Comparison of ENCODE assay signal across 20 cellular contexts in genomic region chr7:47232751-47233412, GRCh38.
DNase-seq lines count a peak whose midpoint lies in the region; ATAC-seq and TF ChIP-seq lines count a peak whose summit lies in the region.
"Had no signal": no experiment of that assay in that cellular context is flagged by ENCODE, and none has a peak within 500 bp of the region (broad histone marks: within the 10 kb centered on the region; RNA-seq: fewer than 3 reads in every experiment).

No MANE protein-coding gene starts in this region.

- H3K36me3 Mint-ChIP-seq in activated CD8-positive, alpha-beta memory T cell treated with anti-CD3 and anti-CD28 coated beads, Interleukin-2, amount 10 ng/mL, durations not matched to agents 7 days and 5 days = no peaks in the 10 kb centered on the region

- H3K4me1 Mint-ChIP-seq in activated CD8-positive, alpha-beta memory T cell treated with anti-CD3 and anti-CD28 coated beads, Interleukin-2, amount 10 ng/mL, durations not matched to agents 7 days and 5 days = no peaks in the 10 kb centered on the region
- H3K4me1 Mint-ChIP-seq: nephron had no signal

- CTCF ChIA-PET in mammary epithelial cell (lab: Charles Lee; ENCODE audit: low non-redundant PET) = no interaction called here
- CTCF ChIA-PET in activated CD8-positive, alpha-beta memory T cell treated with anti-CD3 and anti-CD28 coated beads, Interleukin-2, amount 10 ng/mL, durations not matched to agents 7 days and 5 days (lab: Charles Lee) = no interaction called here

- no TSS peak for BruUV-seq in mammary epithelial cell (replicated peaks; lab: Mats Ljungman, UMichigan)

- H3K4me2 ChIP-seq in mammary epithelial cell (ENCODE audit: insufficient read depth, low read depth, low read length) = no peak overlapping the region
- H3K4me2 ChIP-seq: KMS-11 had no signal

- H3K27ac Mint-ChIP-seq in activated CD8-positive, alpha-beta memory T cell treated with anti-CD3 and anti-CD28 coated beads, Interleukin-2, amount 10 ng/mL, durations not matched to agents 7 days and 5 days = no peak overlapping the region
- H3K27ac Mint-ChIP-seq: activated T-helper 1 cell treated with anti-CD3 and anti-CD28 coated beads, Interleukin-12 subunit alpha, Interleukin-12 subunit beta, Interleukin-2, Interleukin-4 antibody, amounts not matched to agents 30 ng/mL and 10 ng/mL and 1 ng/mL, durations not matched to agents 14 hours and 24 hours and 36 hours; nephron had no signal

- H3K27ac ChIP-seq in VCaP (no peak overlapping the region), mammary epithelial cell (ENCODE audit: insufficient read depth, low read depth, low read length) (no peak overlapping the region)
- H3K27ac ChIP-seq: epithelial cell of prostate, KMS-11, transverse colon had no signal

- no peak for ATAC-seq in activated CD8-positive, alpha-beta memory T cell treated with anti-CD3 and anti-CD28 coated beads, Interleukin-2, amount 10 ng/mL, durations not matched to agents 7 days and 5 days

- H3K27me3 ChIP-seq in mammary epithelial cell (ENCODE audit: insufficient read depth, low read length) = no peaks in the 10 kb centered on the region
- H3K27me3 ChIP-seq: transverse colon had no signal

- H4K20me1 ChIP-seq in mammary epithelial cell (ENCODE audit: insufficient read depth, low read length) = no peaks in the 10 kb centered on the region

- 55% methylated on average over 8 of the region's 8 CpGs for WGBS in mammary epithelial cell (ENCODE audit: low coverage, missing lambda C conversion rate)

- H3K79me2 ChIP-seq in mammary epithelial cell (ENCODE audit: insufficient read depth, low read length) = no peaks in the 10 kb centered on the region

- DNase-seq in AG20443 (ENCODE audit: low spot score) (peak; percentile 45), HK-2 (ENCODE audit: unreplicated experiment) (peak; percentile 6), kidney tubule cell (ENCODE audit: low spot score) (peak; percentile 11), mammary epithelial cell (no peak)
- DNase-seq in activated naive CD4-positive, alpha-beta T cell (lab: John Stamatoyannopoulos, UW) = no peak
- no peak for DNase-seq in activated CD8-positive, alpha-beta memory T cell treated with anti-CD3 and anti-CD28 coated beads, Interleukin-2, amount 10 ng/mL, durations not matched to agents 7 days and 5 days
- DNase-seq: activated CD4-positive, alpha-beta T cell treated with anti-CD3 and anti-CD28 coated beads, Interleukin-2, amount 50 U/mL, for 48 hours; hypothalamus; NCI-H1694; NCI-H526 treated with DMSO at 0.1 percent for 48 hours; retina; SHP77; stimulated activated CD4-positive, alpha-beta T cell treated with anti-CD3 and anti-CD28 coated beads, Interleukin-2, amount 100 ng/mL, for 24 hours; T1000; transverse colon had no signal

- intact Hi-C loops in mammary epithelial cell (cut with micrococcal nuclease) = no loop called here

- H3K9me3 ChIP-seq in mammary epithelial cell (replicated peaks; ENCODE audit: insufficient read depth, low read length) = no peaks in the 10 kb centered on the region
- H3K9me3 ChIP-seq: transverse colon had no signal

- H3K4me1 ChIP-seq in mammary epithelial cell (ENCODE audit: insufficient read depth, low read length) = no peaks in the 10 kb centered on the region

- no peaks in the 10 kb centered on the region for H3K27me3 Mint-ChIP-seq in activated CD8-positive, alpha-beta memory T cell treated with anti-CD3 and anti-CD28 coated beads, Interleukin-2, amount 10 ng/mL, durations not matched to agents 7 days and 5 days

- no peak overlapping the region for H2AFZ ChIP-seq in mammary epithelial cell (ENCODE audit: low read depth, low read length)

- H3K4me3 ChIP-seq in mammary epithelial cell (replicated peaks in 1 of 3; ENCODE audit: insufficient read depth in 1 of 3, low read depth in 2 of 3, low read length in 3 of 3) = no peak overlapping the region
- H3K4me3 ChIP-seq: transverse colon had no signal

- in situ Hi-C loops in mammary epithelial cell (cut with MboI; ENCODE audit: low sequenced_read_pairs in 2 of 2) = no loop called here

- no peak overlapping the region for H3K9ac ChIP-seq in mammary epithelial cell (ENCODE audit: insufficient read depth, low read length)
- H3K9ac ChIP-seq: KMS-11 had no signal

- no peaks in the 10 kb centered on the region for H3K36me3 ChIP-seq in mammary epithelial cell (ENCODE audit: insufficient read depth, low read length)
- H3K36me3 ChIP-seq: transverse colon had no signal

- TF ChIP-seq CTCF in VCaP (conservative IDR thresholded peaks at IDR 0.05) (peak; percentile 60), mammary epithelial cell (conservative IDR thresholded peaks at IDR 0.05 in 1 of 2, IDR thresholded peaks at IDR 0.05 in 1 of 2; ENCODE audit: extremely low read depth in 1 of 2, insufficient read depth in 1 of 2, low read depth in 1 of 2, low read length in 2 of 2) (no peak)

- dilution Hi-C loops in mammary epithelial cell (cut with HindIII; ENCODE audit: low sequenced_read_pairs) = no loop called here

- H3K9me3 Mint-ChIP-seq in activated CD8-positive, alpha-beta memory T cell treated with anti-CD3 and anti-CD28 coated beads, Interleukin-2, amount 10 ng/mL, durations not matched to agents 7 days and 5 days (ENCODE audit: low read depth) = no peaks in the 10 kb centered on the region
- H3K9me3 Mint-ChIP-seq: activated T-helper 1 cell treated with anti-CD3 and anti-CD28 coated beads, Interleukin-12 subunit alpha, Interleukin-12 subunit beta, Interleukin-2, Interleukin-4 antibody, amounts not matched to agents 30 ng/mL and 10 ng/mL and 1 ng/mL, durations not matched to agents 14 hours and 24 hours and 36 hours; nephron had no signal

- no peak overlapping the region for H3K4me3 Mint-ChIP-seq in activated CD8-positive, alpha-beta memory T cell treated with anti-CD3 and anti-CD28 coated beads, Interleukin-2, amount 10 ng/mL, durations not matched to agents 7 days and 5 days
- H3K4me3 Mint-ChIP-seq: activated T-helper 1 cell treated with anti-CD3 and anti-CD28 coated beads, Interleukin-12 subunit alpha, Interleukin-12 subunit beta, Interleukin-2, Interleukin-4 antibody, amounts not matched to agents 30 ng/mL and 10 ng/mL and 1 ng/mL, durations not matched to agents 14 hours and 24 hours and 36 hours; nephron had no signal

Comparison
In these comparisons a context has a peak if more than half of its experiments do, and no peak if none do; other contexts are left out.
1. DNase-seq: peak in AG20443 (single experiment), HK-2 (single experiment) and kidney tubule cell (single experiment); none in mammary epithelial cell (single experiment), activated naive CD4-positive, alpha-beta T cell (0 of 4) and activated CD8-positive, alpha-beta memory T cell treated with anti-CD3 and anti-CD28 coated beads, Interleukin-2, amount 10 ng/mL, durations not matched to agents 7 days and 5 days (single experiment).